1 cellular context compared by ENCODE assay signal in genomic region chr17:3602499-3602898, GRCh38.
TF ChIP-seq lines count a peak whose summit lies in the region.

No MANE protein-coding gene starts in this region.

TF ChIP-seq in HepG2, 621 proteins besides CTCF, POLR2A, EP300 and RAD21:
- TF ChIP-seq CHD4 (IDR thresholded peaks at IDR 0.05; ENCODE audit: borderline replicate concordance, low read length) (no peak), HOXA3 (CRISPR knock-in tag; IDR thresholded peaks at IDR 0.05) (peak; percentile 68), CREB1 (IDR thresholded peaks at IDR 0.05) (no peak), CREB1 (CRISPR knock-in tag; IDR thresholded peaks at IDR 0.05) (no peak), ZBTB38 (CRISPR knock-in tag; IDR thresholded peaks at IDR 0.05) (peak; percentile 67), ZBTB33 (CRISPR knock-in tag; IDR thresholded peaks at IDR 0.05) (peak; percentile 100), STAG1 (CRISPR knock-in tag; IDR thresholded peaks at IDR 0.05) (peak; percentile 63), PITX1 (CRISPR knock-in tag; IDR thresholded peaks at IDR 0.05) (0 out of 2 replicates have a peak, but pooled peaks have one; percentile 11), SMARCC2 (IDR thresholded peaks at IDR 0.05) (no peak), ZNF687 (CRISPR knock-in tag; IDR thresholded peaks at IDR 0.05) (peak; percentile 11; the same call in 1 of the 2 replicates)
TF ChIP-seq in HepG2: peak in this region for 6.
